ENCODE assay signal across 19 cellular contexts in genomic region chr3:78519281-78519680, GRCh38.
"Had no signal": no experiment of that assay in that cellular context is flagged by ENCODE, and none has a peak within 500 bp of the region (broad histone marks: within the 10 kb centered on the region; RNA-seq: fewer than 3 reads in every experiment).

No MANE protein-coding gene starts in this region.

- ATAC-seq: effector memory CD8-positive, alpha-beta T cell; esophagus mucosa; foreskin keratinocyte; natural killer cell treated with Interleukin-12 subunit alpha and Interleukin-12 subunit beta and Interleukin-15 and Interleukin-18, amount 100 ng/mL, for 72 hours had no signal

- DNase-seq: activated gamma-delta T cell treated with Interleukin-2 at 50 U/mL for 16 hours; activated T-cell treated with anti-CD3 and anti-CD28 coated beads, Interleukin-2, amount 50 U/mL, for 1 hour; brain microvascular endothelial cell; caudate nucleus; effector memory CD8-positive, alpha-beta T cell; foreskin keratinocyte; glutamatergic neuron; immature natural killer cell; left ventricle myocardium inferior; mammary epithelial cell; midbrain; ovary; spleen; stimulated activated CD4-positive, alpha-beta T cell treated with anti-CD3 and anti-CD28 coated beads, Interleukin-4, amount 100 ng/mL, for 24 hours; stimulated activated naive CD4-positive, alpha-beta T cell treated with Interleukin-2 at 50 U/mL for 16 hours; T-helper 9 cell; tibial artery had no signal
